Comparison of ENCODE assay signal across 10 cellular contexts in genomic region chr13:42836930-42837329, GRCh38. TPM values are rescaled to one million over a fixed set of nuclear protein-coding genes. Genes with fewer than 3 reads are reported as not detected.
A peak's percentile ranks its signal among the peaks of the same experiment; 100 is the strongest.
DNase-seq lines count a peak whose midpoint lies in the region; ATAC-seq and TF ChIP-seq lines count a peak whose summit lies in the region.
"Had no signal": no experiment of that assay in that cellular context is flagged by ENCODE, and none has a peak within 500 bp of the region (broad histone marks: within the 10 kb centered on the region; RNA-seq: fewer than 3 reads in every experiment).

No MANE protein-coding gene starts in this region.

- no TSS peak for BruUV-seq in HCT116 (replicated peaks; lab: Mats Ljungman, UMichigan)

- no peaks in the 10 kb centered on the region for H3K36me3 ChIP-seq in HCT116 (ENCODE audit: control insufficient read depth in 1 of 2, insufficient read depth in 2 of 2, low read length in 2 of 2)
- H3K36me3 ChIP-seq in WERI-Rb-1: no peaks in the 10 kb centered on the region

- no peaks in the 10 kb centered on the region for H3K36me3 Mint-ChIP-seq in activated CD8-positive, alpha-beta T cell treated with anti-CD3 and anti-CD28 coated beads, Interleukin-2, amount 10 ng/mL, durations not matched to agents 7 days and 5 days (ENCODE audit: low read depth)
- H3K36me3 Mint-ChIP-seq: stimulated activated naive B cell treated with anti-CD40 and anti-IgM and Interleukin-4, amounts not matched to agents 10 μg/mL and 1 μg/mL and 100 μg/mL, for 72 hours had no signal

- RAD21 ChIA-PET in HCT116 (lab: Charles Lee; ENCODE audit: low non-redundant PET in 1 of 2, low total read pairs in 2 of 2, uncharacterized antibody in 2 of 2, unreplicated experiment in 2 of 2): no interaction called here

- no peak overlapping the region for H3K4me2 ChIP-seq in HCT116 (ENCODE audit: low read length)

- no peak overlapping the region for H3K9ac ChIP-seq in HCT116 (ENCODE audit: low read length)

- peaks cover 10% of the 10 kb centered on the region for H3K4me1 Mint-ChIP-seq in activated CD8-positive, alpha-beta T cell treated with anti-CD3 and anti-CD28 coated beads, Interleukin-2, amount 10 ng/mL, durations not matched to agents 7 days and 5 days (ENCODE audit: low read depth)
- H3K4me1 Mint-ChIP-seq: stimulated activated naive B cell treated with anti-CD40 and anti-IgM and Interleukin-4, amounts not matched to agents 10 μg/mL and 1 μg/mL and 100 μg/mL, for 72 hours had no signal

- no peaks in the 10 kb centered on the region for H4K20me1 ChIP-seq in HCT116 (ENCODE audit: insufficient read depth)

- peaks cover 4% of the 10 kb centered on the region for H3K27me3 ChIP-seq in AG04450 (ENCODE audit: control insufficient read depth, insufficient read depth, low read length)
- H3K27me3 ChIP-seq in HCT116 (ENCODE audit: insufficient read depth, low read length): no peaks in the 10 kb centered on the region
- no peaks in the 10 kb centered on the region for H3K27me3 ChIP-seq in WERI-Rb-1 (ENCODE audit: insufficient read depth, low read depth, severe bottlenecking)

- no peak overlapping the region for H3K27ac Mint-ChIP-seq in activated CD8-positive, alpha-beta T cell treated with anti-CD3 and anti-CD28 coated beads, Interleukin-2, amount 10 ng/mL, durations not matched to agents 7 days and 5 days
- H3K27ac Mint-ChIP-seq: activated naive CD8-positive, alpha-beta T cell treated with anti-CD3 and anti-CD28 coated beads, Interleukin-2, amount 50 U/mL, for 24 hours; stimulated activated naive B cell treated with anti-CD40 and anti-IgM and Interleukin-4, amounts not matched to agents 10 μg/mL and 1 μg/mL and 100 μg/mL, for 72 hours had no signal

- no peak for TF ChIP-seq POLR2A in HCT116 (IDR thresholded peaks at IDR 0.05; ENCODE audit: borderline replicate concordance, extremely low read depth, insufficient read depth, insufficient read length)

- no peaks in the 10 kb centered on the region for H3K9me3 Mint-ChIP-seq in activated CD8-positive, alpha-beta T cell treated with anti-CD3 and anti-CD28 coated beads, Interleukin-2, amount 10 ng/mL, durations not matched to agents 7 days and 5 days (ENCODE audit: insufficient read depth)
- H3K9me3 Mint-ChIP-seq: activated naive CD8-positive, alpha-beta T cell treated with anti-CD3 and anti-CD28 coated beads, Interleukin-2, amount 50 U/mL, for 24 hours; stimulated activated naive B cell treated with anti-CD40 and anti-IgM and Interleukin-4, amounts not matched to agents 10 μg/mL and 1 μg/mL and 100 μg/mL, for 72 hours had no signal

- DNase-seq in AG04450 (ENCODE audit: low read depth, low spot score): no peak
- DNase-seq in HCT116 (ENCODE audit: low read depth, low spot score): peak; percentile 4
- peak; percentile 16 for DNase-seq in WERI-Rb-1
- no peak for DNase-seq in left colon
- no peak for DNase-seq in T-helper 2 cell
- no peak for DNase-seq in CD1c-positive myeloid dendritic cell (ENCODE audit: extremely low spot score)
- DNase-seq in activated CD8-positive, alpha-beta T cell treated with anti-CD3 and anti-CD28 coated beads, Interleukin-2, amount 10 ng/mL, durations not matched to agents 7 days and 5 days: no peak
- DNase-seq: activated naive CD8-positive, alpha-beta T cell treated with anti-CD3 and anti-CD28 coated beads, Interleukin-2, amount 50 U/mL, for 24 hours; stimulated activated naive B cell treated with anti-CD40 and anti-IgM and Interleukin-4, amounts not matched to agents 10 μg/mL and 1 μg/mL and 100 μg/mL, for 72 hours had no signal

- no peak overlapping the region for H3K4me3 Mint-ChIP-seq in activated CD8-positive, alpha-beta T cell treated with anti-CD3 and anti-CD28 coated beads, Interleukin-2, amount 10 ng/mL, durations not matched to agents 7 days and 5 days
- H3K4me3 Mint-ChIP-seq: activated naive CD8-positive, alpha-beta T cell treated with anti-CD3 and anti-CD28 coated beads, Interleukin-2, amount 50 U/mL, for 24 hours; stimulated activated naive B cell treated with anti-CD40 and anti-IgM and Interleukin-4, amounts not matched to agents 10 μg/mL and 1 μg/mL and 100 μg/mL, for 72 hours had no signal

- no peaks in the 10 kb centered on the region for H3K79me2 ChIP-seq in HCT116 (ENCODE audit: insufficient read depth, low read length)

- peaks cover 12% of the 10 kb centered on the region for H3K27me3 Mint-ChIP-seq in activated CD8-positive, alpha-beta T cell treated with anti-CD3 and anti-CD28 coated beads, Interleukin-2, amount 10 ng/mL, durations not matched to agents 7 days and 5 days (ENCODE audit: low read depth)
- H3K27me3 Mint-ChIP-seq: stimulated activated naive B cell treated with anti-CD40 and anti-IgM and Interleukin-4, amounts not matched to agents 10 μg/mL and 1 μg/mL and 100 μg/mL, for 72 hours had no signal

- TF ChIP-seq RAD21 in HCT116 (IDR thresholded peaks at IDR 0.05; ENCODE audit: low read depth): peak; percentile 40; the same call in 1 of the 2 replicates

- CTCF ChIA-PET in AG04450 (lab: Charles Lee) (interaction anchor here (0.8 kb wide), 2 partner anchors 13 to 28 kb away, joined by 4 to 5 read pairs; no protein-coding TSS in a partner anchor), HCT116 (lab: Charles Lee) (interaction anchor here (0.7 kb wide), 1 partner anchor 242 kb away, joined by 3 read pairs; no protein-coding TSS in a partner anchor)
- CTCF ChIA-PET in activated CD8-positive, alpha-beta T cell treated with anti-CD3 and anti-CD28 coated beads, Interleukin-2, amount 10 ng/mL, durations not matched to agents 7 days and 5 days (lab: Charles Lee): no interaction called here

- H3K27ac ChIP-seq in AG04450 (ENCODE audit: low read depth, low read length) (peak overlapping the region; percentile 24), HCT116 (ENCODE audit: low read depth, low read length) (no peak overlapping the region), WERI-Rb-1 (no peak overlapping the region)

- H2AFZ ChIP-seq in HCT116 (ENCODE audit: low read depth, low read length, poor library complexity, severe bottlenecking): no peak overlapping the region

- ATAC-seq in HCT116: 0 out of 2 replicates have a peak, but pooled peaks have one; percentile 49
- ATAC-seq in left colon: peak; percentile 69
- ATAC-seq in HG02840 (IDR thresholded peaks at IDR 0.05; ENCODE audit: low FRiP score, unreplicated experiment): no peak
- ATAC-seq in activated CD8-positive, alpha-beta T cell treated with anti-CD3 and anti-CD28 coated beads, Interleukin-2, amount 10 ng/mL, durations not matched to agents 7 days and 5 days: no peak
- ATAC-seq: activated naive CD8-positive, alpha-beta T cell treated with anti-CD3 and anti-CD28 coated beads, Interleukin-2, amount 50 U/mL, for 24 hours; stimulated activated naive B cell treated with anti-CD40 and anti-IgM and Interleukin-4, amounts not matched to agents 10 μg/mL and 1 μg/mL and 100 μg/mL, for 72 hours had no signal

- TF ChIP-seq CTCF in AG04450 (IDR thresholded peaks at IDR 0.05; ENCODE audit: low read depth, low read length) (peak; percentile 46), HCT116 (IDR thresholded peaks at IDR 0.05 in 2 of 3, conservative IDR thresholded peaks at IDR 0.05 in 1 of 3; ENCODE audit: borderline replicate concordance in 1 of 3, insufficient read depth in 1 of 3, low read depth in 2 of 3, low read length in 2 of 3) (peak in 2 of 3 experiments; percentile 13 to 17; a peak in 1 of 6 replicates), WERI-Rb-1 (IDR thresholded peaks at IDR 0.05; ENCODE audit: low read depth, low read length) (no peak)

- no peaks in the 10 kb centered on the region for H3K9me3 ChIP-seq in AG04450 (ENCODE audit: control insufficient read depth, insufficient read depth, low read length)
- H3K9me3 ChIP-seq in HCT116 (ENCODE audit: control insufficient read depth in 1 of 2, insufficient read depth in 1 of 2, low read depth in 1 of 2, low read length in 2 of 2): no peaks in the 10 kb centered on the region
- H3K9me3 ChIP-seq in WERI-Rb-1 (ENCODE audit: severe bottlenecking): no peaks in the 10 kb centered on the region

- no peak overlapping the region for H3K4me3 ChIP-seq in AG04450 (ENCODE audit: low read depth, low read length)
- H3K4me3 ChIP-seq in HCT116 (replicated peaks in 1 of 2; ENCODE audit: low read depth in 1 of 2, low read length in 2 of 2): no peak overlapping the region
- H3K4me3 ChIP-seq in WERI-Rb-1 (ENCODE audit: low read depth, low read length): no peak overlapping the region

- intact Hi-C loops in HCT116 (cut with micrococcal nuclease) (no loop called here), left colon (cut with DNase I, micrococcal nuclease) (no loop called here)

- H3K9me2 ChIP-seq in HCT116 (ENCODE audit: insufficient read depth): no peaks in the 10 kb centered on the region

- POLR2A ChIA-PET in AG04450 (lab: Yijun Ruan, JAX): interaction anchor here (0.9 kb wide), 1 partner anchor 90 kb away, joined by 4 read pairs; no protein-coding TSS in a partner anchor
- POLR2A ChIA-PET in HCT116 (lab: Charles Lee): no interaction called here
- POLR2A ChIA-PET in activated CD8-positive, alpha-beta T cell treated with anti-CD3 and anti-CD28 coated beads, Interleukin-2, amount 10 ng/mL, durations not matched to agents 7 days and 5 days (lab: Charles Lee): no interaction called here

- no peaks in the 10 kb centered on the region for H3K4me1 ChIP-seq in HCT116 (ENCODE audit: control insufficient read depth in 1 of 2, insufficient read depth in 2 of 2, low read length in 2 of 2)

TF ChIP-seq in HCT116, 20 proteins besides CTCF, POLR2A, EP300 and RAD21 (continues in another document):
- TF ChIP-seq EGR1 (IDR thresholded peaks at IDR 0.05; ENCODE audit: low read depth): no peak
- no peak for TF ChIP-seq YY1 (IDR thresholded peaks at IDR 0.05; ENCODE audit: extremely low read depth, insufficient replicate concordance, low read depth, low read length)
- TF ChIP-seq ZBTB33 (IDR thresholded peaks at IDR 0.05; ENCODE audit: extremely low read depth, insufficient replicate concordance, low read length): no peak

RNA-seq across cellular contexts. Expression of gene FAM216B, which starts 55.5 kb away (rescaled TPM):
- 0.02 TPM in 2 replicates for polyA plus RNA-seq in AG04450 (2011; rRNA removed)
- 0.09 TPM in 1 of 2 replicates, not detected in the other for polyA minus RNA-seq in AG04450 (2011; rRNA and poly(A)+ RNA removed)
- not detected for total RNA-seq in HCT116 (2021; ENCODE audit: unreplicated experiment)
- not detected in 2 replicates for polyA plus RNA-seq in HCT116 (2012)
- total RNA-seq in left colon: not detected
- not detected for total RNA-seq in activated CD8-positive, alpha-beta T cell treated with anti-CD3 and anti-CD28 coated beads, Interleukin-2, amount 10 ng/mL, durations not matched to agents 7 days and 5 days

Comparison
In these comparisons a context has a peak if more than half of its experiments do, and no peak if none do; other contexts are left out.
1. DNase-seq: peak in HCT116 (single experiment) and WERI-Rb-1 (single experiment); none in AG04450 (single experiment), left colon (0 of 2), T-helper 2 cell (0 of 5), CD1c-positive myeloid dendritic cell (single experiment) and activated CD8-positive, alpha-beta T cell treated with anti-CD3 and anti-CD28 coated beads, Interleukin-2, amount 10 ng/mL, durations not matched to agents 7 days and 5 days (single experiment).
2. ATAC-seq: peak in HCT116 (single experiment) and left colon (single experiment); none in HG02840 (single experiment) and activated CD8-positive, alpha-beta T cell treated with anti-CD3 and anti-CD28 coated beads, Interleukin-2, amount 10 ng/mL, durations not matched to agents 7 days and 5 days (single experiment).